5 cellular contexts compared by ENCODE assay signal in the genomic region with DNA sequence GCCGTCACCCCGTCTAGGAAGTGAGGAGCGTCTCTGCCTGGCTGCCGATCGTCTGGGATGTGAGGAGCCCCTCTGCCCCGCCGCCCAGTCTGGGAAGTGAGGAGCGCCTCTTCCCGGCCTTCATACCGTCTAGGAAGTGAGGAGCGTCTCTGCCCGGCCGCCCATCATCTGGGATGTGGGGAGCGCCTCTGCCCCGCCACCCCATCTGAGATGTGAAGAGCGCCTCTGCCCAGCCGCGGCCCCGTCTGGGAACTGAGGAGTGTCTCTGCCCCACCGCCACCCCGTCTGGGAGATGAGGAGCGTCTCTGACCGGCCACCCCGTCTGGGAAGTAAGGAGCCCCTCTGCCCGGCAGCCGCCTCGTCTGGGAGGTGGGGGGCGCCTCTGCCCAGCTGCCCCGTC. TPM values are rescaled to one million over a fixed set of nuclear protein-coding genes. Genes with fewer than 3 reads are reported as not detected.
"Had no signal": no experiment of that assay in that cellular context is flagged by ENCODE, and none has a peak within 500 bp of the region (broad histone marks: within the 10 kb centered on the region; RNA-seq: fewer than 3 reads in every experiment).

No MANE protein-coding gene starts in this region.

RNA-seq across cellular contexts. Expression of gene PCDH8, which starts 30.6 kb away (rescaled TPM):
- total RNA-seq: HepG2, HT-29, HT1080, IMR-90, K562 had no signal
